Comparison of ENCODE assay signal across 10 cellular contexts in genomic region chr2:4047961-4048891, GRCh38.
DNase-seq lines count a peak whose midpoint lies in the region; ATAC-seq and TF ChIP-seq lines count a peak whose summit lies in the region.
"Had no signal": no experiment of that assay in that cellular context is flagged by ENCODE, and none has a peak within 500 bp of the region (broad histone marks: within the 10 kb centered on the region; RNA-seq: fewer than 3 reads in every experiment).

No MANE protein-coding gene starts in this region.

- H3K27me3 ChIP-seq in PC-9 (ENCODE audit: insufficient read depth, low read depth) = peaks cover 14% of the 10 kb centered on the region

- peak; percentile 68 for DNase-seq in activated CD8-positive, alpha-beta T cell treated with anti-CD3 and anti-CD28 coated beads, Interleukin-2, amount 10 ng/mL, durations not matched to agents 7 days and 5 days
- DNase-seq in natural killer cell treated with Interleukin-12 subunit alpha and Interleukin-12 subunit beta and Interleukin-15 and Interleukin-18, amount 100 ng/mL, for 72 hours (ENCODE audit: low spot score) = peak; percentile 66
- DNase-seq in SKM-1 (lab: John Stamatoyannopoulos, UW; ENCODE audit: unreplicated experiment) (no peak), PC-9 (no peak)
- no peak for DNase-seq in effector CD4-positive, alpha-beta T cell
- DNase-seq: NCI-H446 treated with DMSO at 0.1 percent for 48 hours, substantia nigra had no signal

- H3K36me3 ChIP-seq in PC-9 (ENCODE audit: low read depth) = no peaks in the 10 kb centered on the region

- POLR2A ChIA-PET in activated CD8-positive, alpha-beta T cell treated with anti-CD3 and anti-CD28 coated beads, Interleukin-2, amount 10 ng/mL, durations not matched to agents 7 days and 5 days (lab: Charles Lee) = no interaction called here
- POLR2A ChIA-PET in PC-9 (lab: Charles Lee; ENCODE audit: unreplicated experiment) = no interaction called here

- no peak overlapping the region for H2AFZ ChIP-seq in PC-9

- peaks cover 9% of the 10 kb centered on the region for H3K27me3 Mint-ChIP-seq in activated CD8-positive, alpha-beta T cell treated with anti-CD3 and anti-CD28 coated beads, Interleukin-2, amount 10 ng/mL, durations not matched to agents 7 days and 5 days (ENCODE audit: low read depth)
- no peaks in the 10 kb centered on the region for H3K27me3 Mint-ChIP-seq in natural killer cell treated with Interleukin-12 subunit alpha and Interleukin-12 subunit beta and Interleukin-15 and Interleukin-18, amount 100 ng/mL, for 72 hours

- no peaks in the 10 kb centered on the region for H3K79me2 ChIP-seq in PC-9 (ENCODE audit: low read depth)

- no peak overlapping the region for H3K4me3 ChIP-seq in PC-9

- H4K20me1 ChIP-seq in PC-9 (ENCODE audit: insufficient read depth) = no peaks in the 10 kb centered on the region

- BruUV-seq in PC-9 (replicated peaks; lab: Mats Ljungman, UMichigan) = no TSS peak

- peaks cover 20% of the 10 kb centered on the region for H3K4me1 Mint-ChIP-seq in activated CD8-positive, alpha-beta T cell treated with anti-CD3 and anti-CD28 coated beads, Interleukin-2, amount 10 ng/mL, durations not matched to agents 7 days and 5 days (ENCODE audit: low read depth)
- peaks cover 25 to 38% of the 10 kb centered on the region in 2 donors for H3K4me1 Mint-ChIP-seq in natural killer cell treated with Interleukin-12 subunit alpha and Interleukin-12 subunit beta and Interleukin-15 and Interleukin-18, amount 100 ng/mL, for 72 hours (ENCODE audit: low read depth in 2 of 2)

- no peak overlapping the region for H3K4me2 ChIP-seq in PC-9
- H3K4me2 ChIP-seq: KMS-11 had no signal

- intact Hi-C loops in PC-9 (cut with micrococcal nuclease; ENCODE audit: unreplicated experiment) = no loop called here

- peak; percentile 85 for ATAC-seq in GM18909 (IDR thresholded peaks at IDR 0.05; ENCODE audit: poor library complexity, unreplicated experiment)
- ATAC-seq in HG03354 (IDR thresholded peaks at IDR 0.05; ENCODE audit: poor library complexity, severe bottlenecking, unreplicated experiment) = peak; percentile 61
- peak; percentile 99 for ATAC-seq in activated CD8-positive, alpha-beta T cell treated with anti-CD3 and anti-CD28 coated beads, Interleukin-2, amount 10 ng/mL, durations not matched to agents 7 days and 5 days
- ATAC-seq in natural killer cell treated with Interleukin-12 subunit alpha and Interleukin-12 subunit beta and Interleukin-15 and Interleukin-18, amount 100 ng/mL, for 72 hours = peak; percentile 91 to 93

- no peaks in the 10 kb centered on the region for H3K36me3 Mint-ChIP-seq in activated CD8-positive, alpha-beta T cell treated with anti-CD3 and anti-CD28 coated beads, Interleukin-2, amount 10 ng/mL, durations not matched to agents 7 days and 5 days (ENCODE audit: low read depth)
- H3K36me3 Mint-ChIP-seq in natural killer cell treated with Interleukin-12 subunit alpha and Interleukin-12 subunit beta and Interleukin-15 and Interleukin-18, amount 100 ng/mL, for 72 hours = peaks cover 6% of the 10 kb centered on the region

- H3K9me3 ChIP-seq in PC-9 (ENCODE audit: insufficient read depth, low read depth) = no peaks in the 10 kb centered on the region

- CTCF ChIA-PET in activated CD8-positive, alpha-beta T cell treated with anti-CD3 and anti-CD28 coated beads, Interleukin-2, amount 10 ng/mL, durations not matched to agents 7 days and 5 days (lab: Charles Lee) = no interaction called here
- CTCF ChIA-PET in PC-9 (lab: Charles Lee) = no interaction called here

- no peaks in the 10 kb centered on the region for H3K4me1 ChIP-seq in PC-9 (replicated peaks; ENCODE audit: insufficient read depth)

- TF ChIP-seq CTCF in PC-9 (conservative IDR thresholded peaks at IDR 0.05) = no peak

- H3K9me2 ChIP-seq in PC-9 (ENCODE audit: insufficient read depth) = no peaks in the 10 kb centered on the region

- no peaks in the 10 kb centered on the region for H3F3A ChIP-seq in PC-9 (ENCODE audit: insufficient read depth, low read depth)

- peak overlapping the region; percentile 15 for H3K27ac Mint-ChIP-seq in activated CD8-positive, alpha-beta T cell treated with anti-CD3 and anti-CD28 coated beads, Interleukin-2, amount 10 ng/mL, durations not matched to agents 7 days and 5 days
- H3K27ac Mint-ChIP-seq in natural killer cell treated with Interleukin-12 subunit alpha and Interleukin-12 subunit beta and Interleukin-15 and Interleukin-18, amount 100 ng/mL, for 72 hours = peak overlapping the region in 1 of 2 donors; percentile 74

- no peak overlapping the region for H3K4me3 Mint-ChIP-seq in activated CD8-positive, alpha-beta T cell treated with anti-CD3 and anti-CD28 coated beads, Interleukin-2, amount 10 ng/mL, durations not matched to agents 7 days and 5 days
- peak overlapping the region; percentile 37 for H3K4me3 Mint-ChIP-seq in natural killer cell treated with Interleukin-12 subunit alpha and Interleukin-12 subunit beta and Interleukin-15 and Interleukin-18, amount 100 ng/mL, for 72 hours

- H3K27ac ChIP-seq in PC-9 = no peak overlapping the region
- H3K27ac ChIP-seq: KMS-11 had no signal

- H3K9me3 Mint-ChIP-seq in activated CD8-positive, alpha-beta T cell treated with anti-CD3 and anti-CD28 coated beads, Interleukin-2, amount 10 ng/mL, durations not matched to agents 7 days and 5 days (ENCODE audit: insufficient read depth) = no peaks in the 10 kb centered on the region
- peaks cover 7% of the 10 kb centered on the region for H3K9me3 Mint-ChIP-seq in natural killer cell treated with Interleukin-12 subunit alpha and Interleukin-12 subunit beta and Interleukin-15 and Interleukin-18, amount 100 ng/mL, for 72 hours

Comparison
In these comparisons a context has a peak if more than half of its experiments do, and no peak if none do; other contexts are left out.
1. DNase-seq: peak in activated CD8-positive, alpha-beta T cell treated with anti-CD3 and anti-CD28 coated beads, Interleukin-2, amount 10 ng/mL, durations not matched to agents 7 days and 5 days (single experiment) and natural killer cell treated with Interleukin-12 subunit alpha and Interleukin-12 subunit beta and Interleukin-15 and Interleukin-18, amount 100 ng/mL, for 72 hours (single experiment); none in SKM-1 (single experiment), effector CD4-positive, alpha-beta T cell (single experiment) and PC-9 (0 of 2).
2. Peak in every context shown above with its lines, with median percentiles within 50 percentile points of each other: ATAC-seq.